ENCODE assay signal across 12 cellular contexts in genomic region chr12:121468451-121468850, GRCh38.
A peak's percentile ranks its signal among the peaks of the same experiment; 100 is the strongest.
DNase-seq lines count a peak whose midpoint lies in the region; ATAC-seq, FAIRE-seq and TF ChIP-seq lines count a peak whose summit lies in the region.
"Had no signal": no experiment of that assay in that cellular context is flagged by ENCODE, and none has a peak within 500 bp of the region (broad histone marks: within the 10 kb centered on the region; RNA-seq: fewer than 3 reads in every experiment).

No MANE protein-coding gene starts in this region.

- no peak overlapping the region for H3K14ac ChIP-seq in H1 (ENCODE audit: insufficient read length)

- H3K4me3 ChIP-seq in GM23338 (peak overlapping the region; percentile 69; the same call in 1 of the 2 replicates), PC-3 (ENCODE audit: low read length) (no peak overlapping the region), H1 (ENCODE audit: extremely low read depth in 1 of 4, insufficient read depth in 2 of 4, low read depth in 3 of 4, low read length in 4 of 4) (peak overlapping the region in 1 of 4 experiments; percentile 70; a peak in 1 of 8 replicates)

- H3K18ac ChIP-seq in H1 (ENCODE audit: extremely low read depth, low read length): no peak overlapping the region

- no peak overlapping the region for H3K56ac ChIP-seq in H1 (replicated peaks; ENCODE audit: insufficient read length, low read depth, low read length)

- no peak overlapping the region for H3K23ac ChIP-seq in H1 (ENCODE audit: insufficient read length)

- peak overlapping the region; percentile 63; the same call in 2 of the 3 replicates for H3K4me3 Mint-ChIP-seq in GM23338
- H3K4me3 Mint-ChIP-seq in HFFc6: no peak overlapping the region

- H3K27ac ChIP-seq in GM23338 (ENCODE audit: low read depth) (peak overlapping the region; percentile 22; the same call in 1 of the 2 replicates), PC-3 (ENCODE audit: low read length) (no peak overlapping the region), H1 (ENCODE audit: low read depth, low read length) (no peak overlapping the region)
- H3K27ac ChIP-seq: epithelial cell of prostate had no signal

- H3K36me3 Mint-ChIP-seq in GM23338 (ENCODE audit: low read depth) (peaks cover 5% of the 10 kb centered on the region), HFFc6 (ENCODE audit: low read depth) (no peaks in the 10 kb centered on the region)

- no peak overlapping the region for H2AK5ac ChIP-seq in H1 (ENCODE audit: low read depth, low read length)

- H3K27me3 Mint-ChIP-seq in GM23338 (ENCODE audit: insufficient read depth, low read depth, poor library complexity) (peaks cover 7% of the 10 kb centered on the region), HFFc6 (ENCODE audit: insufficient read depth) (peaks cover 1% of the 10 kb centered on the region)

- H3K4me1 Mint-ChIP-seq in GM23338 (peaks cover 34% of the 10 kb centered on the region), HFFc6 (ENCODE audit: low read depth) (peaks cover 21% of the 10 kb centered on the region)

- H3K27me3 ChIP-seq in GM23338 (ENCODE audit: insufficient read depth) (no peaks in the 10 kb centered on the region), PC-3 (ENCODE audit: low read length) (no peaks in the 10 kb centered on the region), H1 (replicated peaks in 1 of 4; ENCODE audit: control insufficient read depth in 3 of 4, extremely low read depth in 1 of 4, insufficient read depth in 3 of 4, low read length in 3 of 4) (peaks cover 0 to 6% (median 0%) of the 10 kb centered on the region in 4 experiments; a peak in 2 of 7 replicates)

- DNase-seq in GM23338 (ENCODE audit: low spot score): no peak
- DNase-seq in PC-3: no peak
- no peak for DNase-seq in H1 (ENCODE audit: low read depth in 1 of 2, low spot score in 2 of 2)
- no peak for DNase-seq in sciatic nerve (ENCODE audit: low spot score)
- DNase-seq in HFFc6: no peak
- DNase-seq: activated CD4-positive, alpha-beta T cell treated with anti-CD3 and anti-CD28 coated beads for 4 hours; occipital lobe had no signal

- no peak overlapping the region for H4K91ac ChIP-seq in H1 (replicated peaks; ENCODE audit: insufficient read length, low read length)

- no peak for TF ChIP-seq RAD21 in H1 (IDR thresholded peaks at IDR 0.05 in 1 of 2, conservative IDR thresholded peaks at IDR 0.05 in 1 of 2; ENCODE audit: low read depth in 2 of 2, low read length in 2 of 2)

- no peak overlapping the region for H3K9ac ChIP-seq in PC-3 (ENCODE audit: low read length)
- no peak overlapping the region for H3K9ac ChIP-seq in H1 (replicated peaks in 1 of 4; ENCODE audit: extremely low read depth in 1 of 4, low read depth in 3 of 4, low read length in 3 of 4)

- H2BK5ac ChIP-seq in H1 (ENCODE audit: low read depth, low read length): no peak overlapping the region

- no peak for TF ChIP-seq EP300 in H1 (IDR thresholded peaks at IDR 0.05; ENCODE audit: borderline replicate concordance in 1 of 2, low read depth in 2 of 2, low read length in 2 of 2)

- BruUV-seq in PC-3 (replicated peaks; lab: Mats Ljungman, UMichigan): no TSS peak

- H4K5ac ChIP-seq in H1 (ENCODE audit: insufficient read length, low read depth, low read length): no peak overlapping the region

- TF ChIP-seq POLR2A in H1 (IDR thresholded peaks at IDR 0.05; ENCODE audit: control extremely low read depth in 1 of 2, low read depth in 2 of 2, low read length in 2 of 2): no peak

- peaks cover 12% of the 10 kb centered on the region for H3K79me1 ChIP-seq in H1 (ENCODE audit: low read depth, low read length)

- no peak overlapping the region for H2BK15ac ChIP-seq in H1 (ENCODE audit: low read length)

- intact Hi-C loops in PC-3 (cut with micrococcal nuclease) (no loop called here), sciatic nerve (cut with DNase I) (no loop called here)

- H3K9me3 Mint-ChIP-seq in GM23338: no peaks in the 10 kb centered on the region; the same call in 1 of the 3 replicates
- H3K9me3 Mint-ChIP-seq in HFFc6: no peaks in the 10 kb centered on the region

- peaks cover 23% of the 10 kb centered on the region; the same call in 1 of the 2 replicates for H3F3A ChIP-seq in GM23338 (replicated peaks; ENCODE audit: low read depth)
- no peaks in the 10 kb centered on the region for H3F3A ChIP-seq in PC-3 (ENCODE audit: low read length, unreplicated experiment)

- no peak overlapping the region for H2BK20ac ChIP-seq in H1 (ENCODE audit: low read length)

- H3K4me1 ChIP-seq in GM23338 (ENCODE audit: insufficient read depth): peaks cover 12% of the 10 kb centered on the region; the same call in 1 of the 2 replicates
- H3K4me1 ChIP-seq in PC-3 (ENCODE audit: insufficient read depth, low read length): peaks cover 16% of the 10 kb centered on the region
- H3K4me1 ChIP-seq in H1 (replicated peaks in 1 of 4; ENCODE audit: control insufficient read depth in 3 of 4, insufficient read depth in 4 of 4, low read length in 3 of 4): peaks cover 0 to 12% (median 2%) of the 10 kb centered on the region in 4 experiments; a peak in 4 of 7 replicates

- POLR2A ChIA-PET in PC-3 (lab: Charles Lee; ENCODE audit: unreplicated experiment): no interaction called here
- POLR2A ChIA-PET in H1 (lab: Charles Lee; ENCODE audit: partially characterized antibody): interaction anchor here (0.6 to 1.6 kb wide), 13 partner anchors 8 to 216 kb away, joined by 3 to 7 read pairs (median 5); partner anchors contain the start of genes KDM2B and RNF34

- 81% methylated on average over 4 of the region's 4 CpGs; no CpG with 5 or more reads in 1 of the 2 experiments for WGBS in H1 (ENCODE audit: extremely low coverage in 1 of 2, insufficient coverage in 1 of 2, insufficient read length in 1 of 2, insufficient replicate concordance in 2 of 2, low coverage in 1 of 2, low lambda C conversion rate in 2 of 2, missing lambda C conversion rate in 1 of 2), 2 experiments

- H3K4me2 ChIP-seq in GM23338: peak overlapping the region; percentile 87
- H3K4me2 ChIP-seq in PC-3 (ENCODE audit: low read length): peak overlapping the region; percentile 94; the same call in 1 of the 2 replicates
- H3K4me2 ChIP-seq in H1 (ENCODE audit: insufficient read depth in 1 of 2, low read depth in 2 of 2, low read length in 2 of 2): peak overlapping the region; percentile 3 to 70; a peak in 2 of 4 replicates

- no peaks in the 10 kb centered on the region for H3K9me3 ChIP-seq in PC-3 (ENCODE audit: low read length)
- H3K9me3 ChIP-seq in H1 (ENCODE audit: insufficient read depth in 2 of 2, low read depth in 1 of 2, low read length in 1 of 2): no peaks in the 10 kb centered on the region
- H3K9me3 ChIP-seq: thoracic aorta had no signal

- H3K36me3 ChIP-seq in GM23338 (ENCODE audit: insufficient read depth) (no peaks in the 10 kb centered on the region), PC-3 (ENCODE audit: low read depth, low read length) (no peaks in the 10 kb centered on the region), H1 (ENCODE audit: control insufficient read depth in 2 of 4, insufficient read depth in 4 of 4, low read length in 3 of 4) (peaks cover 0 to 6% (median under 1%) of the 10 kb centered on the region in 4 experiments; a peak in 2 of 8 replicates)
- H3K36me3 ChIP-seq: thoracic aorta had no signal

- no peak overlapping the region for H4K8ac ChIP-seq in H1 (ENCODE audit: extremely low read depth, insufficient read depth, low read length)

- CTCF ChIA-PET in PC-3 (lab: Charles Lee) (interaction anchor here (0.6 to 1.0 kb wide), 2 partner anchors 11 to 668 kb away, joined by 4 to 6 read pairs; no protein-coding TSS in a partner anchor), H1 (lab: Charles Lee; ENCODE audit: partially characterized antibody) (interaction anchor here (0.6 to 2.9 kb wide), 11 partner anchors 9 to 189 kb away, joined by 3 to 11 read pairs (median 3); no protein-coding TSS in a partner anchor)

- H3K79me2 ChIP-seq in GM23338 (replicated peaks; ENCODE audit: insufficient read depth): peaks cover 42% of the 10 kb centered on the region
- H3K79me2 ChIP-seq in PC-3 (ENCODE audit: low read length): peaks cover 30% of the 10 kb centered on the region
- peaks cover 3 to 29% of the 10 kb centered on the region in 2 experiments for H3K79me2 ChIP-seq in H1 (ENCODE audit: control insufficient read depth in 1 of 2, insufficient read depth in 2 of 2, low read length in 2 of 2)

- no peak overlapping the region for H3K4ac ChIP-seq in H1 (replicated peaks; ENCODE audit: insufficient read length, low read depth, low read length)

- H4K20me1 ChIP-seq in GM23338 (replicated peaks; ENCODE audit: insufficient read depth) (peaks cover 39% of the 10 kb centered on the region), PC-3 (ENCODE audit: low read length) (peaks cover 14% of the 10 kb centered on the region), H1 (replicated peaks in 1 of 2; ENCODE audit: control insufficient read depth in 1 of 2, insufficient read depth in 2 of 2, low read length in 2 of 2) (peaks cover 4 to 27% of the 10 kb centered on the region in 2 experiments)

- H3K27ac Mint-ChIP-seq in GM23338 (no peak overlapping the region), HFFc6 (no peak overlapping the region)

- H2AFZ ChIP-seq in GM23338 (no peak overlapping the region), PC-3 (ENCODE audit: low read length) (no peak overlapping the region; the same call in 1 of the 2 replicates), H1 (ENCODE audit: low read length) (no peak overlapping the region)

- H2BK120ac ChIP-seq in H1 (replicated peaks; ENCODE audit: low read depth, low read length): no peak overlapping the region

- TF ChIP-seq CTCF in GM23338 (conservative IDR thresholded peaks at IDR 0.05; ENCODE audit: low read depth in 2 of 2) (no peak), PC-3 (conservative IDR thresholded peaks at IDR 0.05; ENCODE audit: low read depth, low read length) (no peak), H1 (IDR thresholded peaks at IDR 0.05; ENCODE audit: control extremely low read depth in 1 of 3, insufficient read depth in 1 of 3, low read depth in 1 of 3, low read length in 3 of 3) (no peak), HFFc6 (IDR thresholded peaks at IDR 0.05) (no peak)

- ATAC-seq in GM23338 (no peak), PC-3 (no peak), sciatic nerve (peak; percentile 38), GM21360 (IDR thresholded peaks at IDR 0.05; ENCODE audit: unreplicated experiment) (no peak), GM21619 (IDR thresholded peaks at IDR 0.05; ENCODE audit: unreplicated experiment) (no peak)

- no peak overlapping the region for H2BK12ac ChIP-seq in H1 (ENCODE audit: low read depth, low read length)

- no peak for FAIRE-seq in H1 (lab: Jason Lieb, UNC)
- FAIRE-seq: islet of Langerhans had no signal

- H3K23me2 ChIP-seq in H1 (ENCODE audit: low read depth, low read length): peaks cover 7% of the 10 kb centered on the region

- H3K9me2 ChIP-seq in GM23338 (ENCODE audit: insufficient read depth) (no peaks in the 10 kb centered on the region), PC-3 (replicated peaks; ENCODE audit: low read length) (no peaks in the 10 kb centered on the region)

TF ChIP-seq in GM23338, 12 proteins besides CTCF, POLR2A, EP300 and RAD21 (continues in another document):
- no peak for TF ChIP-seq ZNF114 (CRISPR knock-in tag; IDR thresholded peaks at IDR 0.05)

TF ChIP-seq in H1, 55 proteins besides CTCF, POLR2A, EP300 and RAD21 (continues in another document):
- TF ChIP-seq CHD2 (IDR thresholded peaks at IDR 0.05; ENCODE audit: low read length) (no peak), POLR2AphosphoS5 (IDR thresholded peaks at IDR 0.05; ENCODE audit: low read depth, low read length) (no peak), SP1 (IDR thresholded peaks at IDR 0.05; ENCODE audit: low read depth, low read length) (no peak)

Comparison
In these comparisons a context has a peak if more than half of its experiments do, and no peak if none do; other contexts are left out.
1. H3K4me2 ChIP-seq: peak in every context shown above with its lines; median percentile 94 in PC-3; 87 in GM23338; 36 in H1.